10 cellular contexts compared by ENCODE assay signal in genomic region chr16:85465328-85466307, GRCh38.
DNase-seq lines count a peak whose midpoint lies in the region; ATAC-seq and TF ChIP-seq lines count a peak whose summit lies in the region.
"Had no signal": no experiment of that assay in that cellular context is flagged by ENCODE, and none has a peak within 500 bp of the region (broad histone marks: within the 10 kb centered on the region; RNA-seq: fewer than 3 reads in every experiment).

No MANE protein-coding gene starts in this region.

- H3K79me1 ChIP-seq in H9 (ENCODE audit: insufficient read depth, low read depth, low read length, poor library complexity, severe bottlenecking): no peaks in the 10 kb centered on the region

- peak; percentile 85 for ATAC-seq in Right ventricle myocardium superior (ENCODE audit: poor library complexity)
- no peak for ATAC-seq in effector memory CD8-positive, alpha-beta T cell (replicated peaks)
- ATAC-seq: GM23338 had no signal

- H3K27me3 ChIP-seq in skeletal muscle tissue (ENCODE audit: control insufficient read depth in 3 of 3, insufficient read depth in 3 of 3, low read length in 3 of 3) (no peaks in the 10 kb centered on the region), H9 (ENCODE audit: insufficient read depth, low read length) (peaks cover 4% of the 10 kb centered on the region; the same call in 1 of the 2 replicates)

- no peak overlapping the region for H2BK20ac ChIP-seq in H9 (ENCODE audit: low read depth, low read length, poor library complexity, severe bottlenecking)

- no CpG with 5 or more reads among the region's 13 CpGs for WGBS in H9 (ENCODE audit: extremely low coverage, insufficient read length, low lambda C conversion rate)

- H3K27ac Mint-ChIP-seq in H9: no peak overlapping the region
- H3K27ac Mint-ChIP-seq in effector memory CD8-positive, alpha-beta T cell: no peak overlapping the region
- H3K27ac Mint-ChIP-seq: GM23338 had no signal

- no peak overlapping the region for H3K4me3 ChIP-seq in skeletal muscle tissue (ENCODE audit: low read length in 3 of 3)
- H3K4me3 ChIP-seq: GM23338, skin epidermis had no signal

- H3K4me3 Mint-ChIP-seq in H9: no peak overlapping the region; a peak in 1 of 5 replicates
- no peak overlapping the region for H3K4me3 Mint-ChIP-seq in effector memory CD8-positive, alpha-beta T cell
- H3K4me3 Mint-ChIP-seq: GM23338 had no signal

- no peaks in the 10 kb centered on the region for H3K36me3 ChIP-seq in skeletal muscle tissue (ENCODE audit: control insufficient read depth in 3 of 3, insufficient read depth in 3 of 3, low read length in 3 of 3)

- intact Hi-C loops in Right ventricle myocardium superior (cut with DNase I): no loop called here

- no peak overlapping the region for H3K14ac ChIP-seq in H9 (ENCODE audit: insufficient read depth, low read length)

- no peak overlapping the region for H4K91ac ChIP-seq in H9 (ENCODE audit: insufficient read length, low read depth, low read length)

- no peaks in the 10 kb centered on the region for H4K20me1 ChIP-seq in H9 (ENCODE audit: control insufficient read depth, insufficient read depth, insufficient read length)

- no peak overlapping the region for H3K18ac ChIP-seq in H9 (ENCODE audit: insufficient read length, low read depth, low read length)

- H3K4me1 Mint-ChIP-seq in H9: peaks cover 12 to 26% of the 10 kb centered on the region in 2 experiments
- peaks cover 5 to 7% of the 10 kb centered on the region in 2 donors for H3K4me1 Mint-ChIP-seq in effector memory CD8-positive, alpha-beta T cell (ENCODE audit: low read depth in 2 of 2)

- no peak overlapping the region for H4K5ac ChIP-seq in H9 (ENCODE audit: insufficient read length, low read depth, low read length)

- peak; percentile 35 for DNase-seq in HCEC 1CT
- DNase-seq in RPMI8226: peak; percentile 56
- DNase-seq in Right ventricle myocardium superior: peak; percentile 90
- DNase-seq in GDM1 (lab: John Stamatoyannopoulos, UW): no peak
- no peak for DNase-seq in H9
- DNase-seq in effector memory CD8-positive, alpha-beta T cell: no peak
- DNase-seq in NCI-H1694 (lab: John Stamatoyannopoulos, UW): no peak

- H2BK15ac ChIP-seq in H9 (ENCODE audit: low read depth, low read length): no peak overlapping the region

- H3K27me3 Mint-ChIP-seq in H9 (ENCODE audit: low read depth): peaks cover 63% of the 10 kb centered on the region
- H3K27me3 Mint-ChIP-seq in effector memory CD8-positive, alpha-beta T cell: peaks cover 31 to 67% of the 10 kb centered on the region in 2 donors

- no peak overlapping the region for H3K56ac ChIP-seq in H9 (ENCODE audit: insufficient read length, low read depth, low read length)

- H2BK12ac ChIP-seq in H9 (ENCODE audit: insufficient read length, low read depth, low read length): no peak overlapping the region

- no peak overlapping the region for H3K4ac ChIP-seq in H9 (ENCODE audit: low read depth, low read length)

- H3K9ac ChIP-seq in skeletal muscle tissue (ENCODE audit: low read depth in 1 of 3, low read length in 3 of 3) (peak overlapping the region in 2 of 3 donors; percentile 34 to 74), H9 (ENCODE audit: extremely low read depth, insufficient read length, low read length) (no peak overlapping the region)

- H2BK120ac ChIP-seq in H9 (ENCODE audit: low read depth, low read length, poor library complexity, severe bottlenecking): no peak overlapping the region

- no peak overlapping the region for H3K4me2 ChIP-seq in H9 (ENCODE audit: insufficient read depth, insufficient read length, low read length)
- H3K4me2 ChIP-seq: GM23338 had no signal

- no peaks in the 10 kb centered on the region for H3K79me2 ChIP-seq in H9 (ENCODE audit: insufficient read depth, low read length)

- H3K9me3 Mint-ChIP-seq in H9: no peaks in the 10 kb centered on the region
- no peaks in the 10 kb centered on the region for H3K9me3 Mint-ChIP-seq in effector memory CD8-positive, alpha-beta T cell
- H3K9me3 Mint-ChIP-seq: GM23338 had no signal

- H3K23me2 ChIP-seq in H9 (ENCODE audit: insufficient read length, low read depth, low read length, poor library complexity, severe bottlenecking): peaks cover 8% of the 10 kb centered on the region

- no peak overlapping the region for H4K8ac ChIP-seq in H9 (replicated peaks; ENCODE audit: insufficient read length, low read depth, low read length)

- H3K4me1 ChIP-seq in skeletal muscle tissue (ENCODE audit: control insufficient read depth in 3 of 3, insufficient read depth in 3 of 3, low read length in 3 of 3) (peaks cover 41 to 52% (median 46%) of the 10 kb centered on the region in 3 donors), H9 (ENCODE audit: insufficient read depth, low read length) (peaks cover 5% of the 10 kb centered on the region)

- H2AFZ ChIP-seq in H9 (ENCODE audit: low read length): no peak overlapping the region
- H2AFZ ChIP-seq: GM23338 had no signal

- H2BK5ac ChIP-seq in H9 (ENCODE audit: insufficient read length, low read length): no peak overlapping the region

- H3T11ph ChIP-seq in H9 (ENCODE audit: low read length): no peak overlapping the region

- H3K36me3 Mint-ChIP-seq in H9 (ENCODE audit: insufficient read depth in 1 of 3, low read depth in 3 of 3): no peaks in the 10 kb centered on the region
- H3K36me3 Mint-ChIP-seq in effector memory CD8-positive, alpha-beta T cell (ENCODE audit: insufficient read depth): peaks cover 5% of the 10 kb centered on the region

- no peaks in the 10 kb centered on the region for H3K9me3 ChIP-seq in skeletal muscle tissue (ENCODE audit: control insufficient read depth in 3 of 3, low read length in 3 of 3)
- no peaks in the 10 kb centered on the region for H3K9me3 ChIP-seq in H9 (ENCODE audit: control insufficient read depth, low read depth, low read length)

- no peak overlapping the region for H2AK5ac ChIP-seq in H9 (ENCODE audit: insufficient read length, low read length)

- peak overlapping the region; percentile 56 for H3K27ac ChIP-seq in skeletal muscle tissue (ENCODE audit: low read depth, low read length)
- H3K27ac ChIP-seq in H9 (ENCODE audit: insufficient read length, low read depth, low read length): no peak overlapping the region
- H3K27ac ChIP-seq: skin epidermis had no signal

- no peak for TF ChIP-seq CTCF in H9 (conservative IDR thresholded peaks at IDR 0.05)

- H3K23ac ChIP-seq in H9 (ENCODE audit: insufficient read length, low read depth, low read length): no peak overlapping the region

Comparison
In these comparisons a context has a peak if more than half of its experiments do, and no peak if none do; other contexts are left out.
1. DNase-seq: peak in HCEC 1CT (single experiment), RPMI8226 (single experiment) and Right ventricle myocardium superior (single experiment); none in GDM1 (single experiment), H9 (single experiment), effector memory CD8-positive, alpha-beta T cell (0 of 3) and NCI-H1694 (single experiment).